ENCODE assay signal across 8 cellular contexts in genomic region chr10:929965-930364, GRCh38. TPM values are rescaled to one million over a fixed set of nuclear protein-coding genes. Genes with fewer than 3 reads are reported as not detected.
DNase-seq lines count a peak whose midpoint lies in the region; ATAC-seq and TF ChIP-seq lines count a peak whose summit lies in the region.

No MANE protein-coding gene starts in this region.

- peak overlapping the region; percentile 95 for H3K4me3 Mint-ChIP-seq in neural progenitor cell

- H3F3A ChIP-seq in neural progenitor cell (ENCODE audit: low read depth), result peaks cover 21% of the 10 kb centered on the region

- H3K36me3 Mint-ChIP-seq in neural progenitor cell, result peaks cover 3% of the 10 kb centered on the region

- TF ChIP-seq POLR2A in heart left ventricle (IDR thresholded peaks at IDR 0.05), result no peak

- peak overlapping the region; percentile 92 for H3K4me2 ChIP-seq in neural progenitor cell

- H3K4me3 ChIP-seq in heart left ventricle, result peak overlapping the region in 11 of 12 donors; percentile 50 to 96 (median 78)
- H3K4me3 ChIP-seq in duodenal mucosa (ENCODE audit: low read depth in 1 of 2, low read length in 2 of 2), result peak overlapping the region; percentile 90 to 95
- H3K4me3 ChIP-seq in neural progenitor cell, result peak overlapping the region; percentile 99

- peak overlapping the region; percentile 90 to 93 for H3K9ac ChIP-seq in duodenal mucosa (ENCODE audit: low read depth in 1 of 2, low read length in 2 of 2)
- H3K9ac ChIP-seq in neural progenitor cell, result peak overlapping the region; percentile 70

- H3K79me2 ChIP-seq in neural progenitor cell (ENCODE audit: low read depth), result peaks cover 62% of the 10 kb centered on the region

- peaks cover 4 to 59% (median 44%) of the 10 kb centered on the region in 12 donors for H3K4me1 ChIP-seq in heart left ventricle
- peaks cover 26 to 42% of the 10 kb centered on the region in 2 donors for H3K4me1 ChIP-seq in duodenal mucosa (ENCODE audit: control insufficient read depth in 1 of 2, insufficient read depth in 2 of 2, low read length in 2 of 2)
- peaks cover 11% of the 10 kb centered on the region for H3K4me1 ChIP-seq in neural progenitor cell

- H3K36me3 ChIP-seq in heart left ventricle (peaks cover 0 to 18% (median 2%) of the 10 kb centered on the region in 9 donors), duodenal mucosa (ENCODE audit: control insufficient read depth in 1 of 2, insufficient read depth in 2 of 2, low read length in 2 of 2) (peaks cover 0 to 8% of the 10 kb centered on the region in 2 donors), neural progenitor cell (no peaks in the 10 kb centered on the region)

- no peak for TF ChIP-seq CTCF in heart left ventricle (IDR thresholded peaks at IDR 0.05)
- no peak for TF ChIP-seq CTCF in neural progenitor cell (IDR thresholded peaks at IDR 0.05)

- no peak for DNase-seq in heart left ventricle
- DNase-seq in Right ventricle myocardium superior, result no peak
- DNase-seq in NOMO-1 treated with DMSO at 0.1 percent for 48 hours (lab: John Stamatoyannopoulos, UW; ENCODE audit: unreplicated experiment), result peak; percentile 88
- no peak for DNase-seq in neural progenitor cell (ENCODE audit: low spot score)
- no peak for DNase-seq in cerebellar nuclear complex (lab: John Stamatoyannopoulos, UW)
- no peak for DNase-seq in NCI-H69 (lab: John Stamatoyannopoulos, UW)
- DNase-seq in NCI-H524 treated with DMSO at 0.1 percent for 48 hours (lab: John Stamatoyannopoulos, UW), result no peak

- H3K4me1 Mint-ChIP-seq in neural progenitor cell, result peaks cover 21% of the 10 kb centered on the region

- no peaks in the 10 kb centered on the region for H3K9me3 Mint-ChIP-seq in neural progenitor cell

- peak overlapping the region; percentile 87 for H3K27ac Mint-ChIP-seq in neural progenitor cell

- intact Hi-C loops in heart left ventricle (cut with DNase I) (loop anchor here in 8 of 10 donors (2.0 to 10.0 kb wide), 13 partner anchors 55 to 418 kb away; partner anchors contain the start of genes GTPBP4 (in 6 of the 8), DIP2C (in 2 of the 8), IDI1 (in 2 of the 8) and WDR37 (in 1 of the 8)), Right ventricle myocardium superior (cut with DNase I) (no loop called here)

- 21 to 25% (median 23%) methylated on average over 4 of the region's 4 CpGs for WGBS in heart left ventricle, 4 donors

- no peak for ATAC-seq in heart left ventricle
- no peak for ATAC-seq in Right ventricle myocardium superior (ENCODE audit: poor library complexity)

- H3K9me3 ChIP-seq in heart left ventricle (no peaks in the 10 kb centered on the region), duodenal mucosa (ENCODE audit: control insufficient read depth in 1 of 2, low read length in 2 of 2) (no peaks in the 10 kb centered on the region), neural progenitor cell (ENCODE audit: low read depth) (no peaks in the 10 kb centered on the region)

- peaks cover 60% of the 10 kb centered on the region for H4K20me1 ChIP-seq in neural progenitor cell (ENCODE audit: low read depth)

- no peaks in the 10 kb centered on the region for H3K27me3 ChIP-seq in heart left ventricle
- no peaks in the 10 kb centered on the region for H3K27me3 ChIP-seq in duodenal mucosa (ENCODE audit: control insufficient read depth in 1 of 2, insufficient read depth in 2 of 2, low read length in 2 of 2)
- H3K27me3 ChIP-seq in neural progenitor cell, result no peaks in the 10 kb centered on the region

- H3K27ac ChIP-seq in heart left ventricle, result peak overlapping the region in 9 of 12 donors; percentile 73 to 99 (median 85)
- H3K27ac ChIP-seq in duodenal mucosa (ENCODE audit: low read depth, low read length), result peak overlapping the region; percentile 74
- H3K27ac ChIP-seq in neural progenitor cell, result peak overlapping the region; percentile 96

- no peaks in the 10 kb centered on the region for H3K27me3 Mint-ChIP-seq in neural progenitor cell (ENCODE audit: insufficient read depth, low read depth)

- no peak overlapping the region for H2AFZ ChIP-seq in neural progenitor cell (replicated peaks)

RNA-seq across cellular contexts. Expression of gene LARP4B, which starts 1.5 kb away (rescaled TPM):
- total RNA-seq in heart left ventricle, result 10 to 100 TPM; 26.8 to 81.1 (median 64.8) TPM
- 10 to 100 TPM; 20.1 to 23.1 TPM for polyA plus RNA-seq in heart left ventricle
- 59.9 TPM for total RNA-seq in Right ventricle myocardium superior
- total RNA-seq in neural progenitor cell (ENCODE audit: low replicate concordance), result 33.1 and 37.8 TPM in 2 replicates

RNA-seq across cellular contexts. Expression of gene GTPBP4, which starts 58.3 kb away (rescaled TPM):
- 10 to 100 TPM; 13.5 to 31.8 (median 28.8) TPM for total RNA-seq in heart left ventricle
- 10 to 100 TPM; 13.3 to 52.0 TPM for polyA plus RNA-seq in heart left ventricle
- total RNA-seq in Right ventricle myocardium superior, result 24.7 TPM
- total RNA-seq in neural progenitor cell (ENCODE audit: low replicate concordance), result 32.4 and 53.4 TPM in 2 replicates
